In genomic region chr1:110067957-110068645, GRCh38 we compare ENCODE assay signal across 15 cellular contexts. TPM values are rescaled to one million over a fixed set of nuclear protein-coding genes. Genes with fewer than 3 reads are reported as not detected.
A peak's percentile ranks its signal among the peaks of the same experiment; 100 is the strongest.
DNase-seq lines count a peak whose midpoint lies in the region; ATAC-seq and TF ChIP-seq lines count a peak whose summit lies in the region.
"Had no signal": no experiment of that assay in that cellular context is flagged by ENCODE, and none has a peak within 500 bp of the region (broad histone marks: within the 10 kb centered on the region; RNA-seq: fewer than 3 reads in every experiment).

No MANE protein-coding gene starts in this region.

- DNase-seq in T-helper 1 cell (no peak), smooth muscle cell (lab: John Stamatoyannopoulos, UW; ENCODE audit: unreplicated experiment) (no peak), ACHN (no peak), NCI-H510A treated with DMSO at 0.1 percent for 48 hours (lab: John Stamatoyannopoulos, UW) (no peak)
- DNase-seq in activated T-cell treated with anti-CD3 and anti-CD28 coated beads, Interleukin-2, amount 50 U/mL, for 72 hours = no peak
- DNase-seq in effector CD8-positive, alpha-beta T cell (lab: John Stamatoyannopoulos, UW) = no peak
- DNase-seq: midbrain, NCI-H774 had no signal

- peaks cover 4% of the 10 kb centered on the region for H3K4me1 Mint-ChIP-seq in T-helper 1 cell treated with Interleukin-12 subunit alpha and Interleukin-12 subunit beta and Interleukin-4 antibody, amounts not matched to agents 30 μg/mL and 1 μg/mL, for 36 hours (ENCODE audit: low read depth)
- peaks cover 13% of the 10 kb centered on the region for H3K4me1 Mint-ChIP-seq in activated T-cell treated with anti-CD3 and anti-CD28 coated beads, Interleukin-2, amount 50 U/mL, for 72 hours (ENCODE audit: low read depth)

- 5% methylated on average over 61 of the region's 61 CpGs for WGBS in smooth muscle cell (ENCODE audit: low lambda C conversion rate)

- peak overlapping the region; percentile 23 for H3K27ac Mint-ChIP-seq in T-helper 1 cell treated with Interleukin-12 subunit alpha and Interleukin-12 subunit beta and Interleukin-4 antibody, amounts not matched to agents 30 μg/mL and 1 μg/mL, for 36 hours
- H3K27ac Mint-ChIP-seq in activated T-cell treated with anti-CD3 and anti-CD28 coated beads, Interleukin-2, amount 50 U/mL, for 72 hours = no peak overlapping the region

- H3K4me2 ChIP-seq in smooth muscle cell = peak overlapping the region; percentile 73

- H3K9me3 ChIP-seq in iPS-18a (ENCODE audit: control insufficient read depth, low read depth, low read length) = no peaks in the 10 kb centered on the region
- H3K9me3 ChIP-seq in smooth muscle cell (replicated peaks; ENCODE audit: low read depth) = no peaks in the 10 kb centered on the region
- H3K9me3 ChIP-seq: upper lobe of right lung had no signal

- H3K36me3 ChIP-seq in iPS-18a (ENCODE audit: control insufficient read depth, low read depth, low read length) = no peaks in the 10 kb centered on the region
- no peaks in the 10 kb centered on the region for H3K36me3 ChIP-seq in smooth muscle cell (ENCODE audit: low read depth)
- H3K36me3 ChIP-seq: upper lobe of right lung had no signal

- H3K9ac ChIP-seq in iPS-18a (ENCODE audit: low read length) (no peak overlapping the region), smooth muscle cell (ENCODE audit: low read depth) (no peak overlapping the region)

- ATAC-seq in activated T-cell treated with anti-CD3 and anti-CD28 coated beads, Interleukin-2, amount 50 U/mL, for 72 hours (replicated peaks in 1 of 2) = peak in 1 of 2 donors; percentile 10
- ATAC-seq: upper lobe of right lung had no signal

- H3K79me2 ChIP-seq in smooth muscle cell (ENCODE audit: low read depth) = no peaks in the 10 kb centered on the region

- peaks cover 80% of the 10 kb centered on the region for H3K27me3 ChIP-seq in iPS-18a (ENCODE audit: control insufficient read depth, insufficient read depth, low read length)
- H3K27me3 ChIP-seq in smooth muscle cell (ENCODE audit: low read depth) = peaks cover 78% of the 10 kb centered on the region

- H3K9me3 Mint-ChIP-seq in T-helper 1 cell treated with Interleukin-12 subunit alpha and Interleukin-12 subunit beta and Interleukin-4 antibody, amounts not matched to agents 30 μg/mL and 1 μg/mL, for 36 hours = no peaks in the 10 kb centered on the region
- no peaks in the 10 kb centered on the region for H3K9me3 Mint-ChIP-seq in activated T-cell treated with anti-CD3 and anti-CD28 coated beads, Interleukin-2, amount 50 U/mL, for 72 hours

- H3F3A ChIP-seq in smooth muscle cell (ENCODE audit: low read depth) = no peaks in the 10 kb centered on the region

- H3K4me1 ChIP-seq in iPS-18a (ENCODE audit: control insufficient read depth, low read depth, low read length) = peaks cover 14% of the 10 kb centered on the region
- H3K4me1 ChIP-seq in smooth muscle cell (ENCODE audit: low read depth) = peaks cover 17% of the 10 kb centered on the region

- peak overlapping the region; percentile 37 for H3K4me3 Mint-ChIP-seq in T-helper 1 cell treated with Interleukin-12 subunit alpha and Interleukin-12 subunit beta and Interleukin-4 antibody, amounts not matched to agents 30 μg/mL and 1 μg/mL, for 36 hours
- peak overlapping the region; percentile 60 to 74 for H3K4me3 Mint-ChIP-seq in activated T-cell treated with anti-CD3 and anti-CD28 coated beads, Interleukin-2, amount 50 U/mL, for 72 hours

- TF ChIP-seq CTCF in smooth muscle cell (IDR thresholded peaks at IDR 0.05; ENCODE audit: borderline replicate concordance, insufficient read depth, poor library complexity, severe bottlenecking) = no peak

- H4K20me1 ChIP-seq in smooth muscle cell (ENCODE audit: low read depth) = peaks cover 28% of the 10 kb centered on the region

- in situ Hi-C loops in ACHN (cut with HindIII; ENCODE audit: low pct_ligation_motif_present, low pct_unique_long_range_greater_than_20kb, low sequenced_read_pairs) = no loop called here

- no peak overlapping the region for H2AFZ ChIP-seq in smooth muscle cell (ENCODE audit: low read depth)

- no peak overlapping the region for H3K27ac ChIP-seq in iPS-18a (ENCODE audit: low read length)
- H3K27ac ChIP-seq in smooth muscle cell (ENCODE audit: low read depth) = no peak overlapping the region
- H3K27ac ChIP-seq: upper lobe of right lung had no signal

- H3K36me3 Mint-ChIP-seq in T-helper 1 cell treated with Interleukin-12 subunit alpha and Interleukin-12 subunit beta and Interleukin-4 antibody, amounts not matched to agents 30 μg/mL and 1 μg/mL, for 36 hours (ENCODE audit: low read depth) = peaks cover 2% of the 10 kb centered on the region
- H3K36me3 Mint-ChIP-seq in activated T-cell treated with anti-CD3 and anti-CD28 coated beads, Interleukin-2, amount 50 U/mL, for 72 hours (ENCODE audit: insufficient read depth in 2 of 2) = no peaks in the 10 kb centered on the region

- peak overlapping the region; percentile 46 for H3K4me3 ChIP-seq in iPS-18a (ENCODE audit: low read length)
- H3K4me3 ChIP-seq in smooth muscle cell = no peak overlapping the region
- H3K4me3 ChIP-seq: upper lobe of right lung had no signal

- peaks cover 71% of the 10 kb centered on the region for H3K27me3 Mint-ChIP-seq in T-helper 1 cell treated with Interleukin-12 subunit alpha and Interleukin-12 subunit beta and Interleukin-4 antibody, amounts not matched to agents 30 μg/mL and 1 μg/mL, for 36 hours (ENCODE audit: low read depth)
- peaks cover 58% of the 10 kb centered on the region for H3K27me3 Mint-ChIP-seq in activated T-cell treated with anti-CD3 and anti-CD28 coated beads, Interleukin-2, amount 50 U/mL, for 72 hours (ENCODE audit: low read depth)

RNA-seq across cellular contexts. Expression of gene ALX3, which starts 2.4 kb away (rescaled TPM):
- not detected for total RNA-seq in activated T-cell treated with anti-CD3 and anti-CD28 coated beads, Interleukin-2, amount 50 U/mL, for 72 hours
- not detected in 2 replicates for total RNA-seq in smooth muscle cell
- not detected in 2 replicates for polyA plus RNA-seq in smooth muscle cell
- total RNA-seq: A172; M059J; T-helper 2 cell treated with Interferon-gamma antibody and Interleukin-4, amounts not matched to agents 100 ng/mL and 5 ng/mL, for 36 hours; upper lobe of right lung had no signal

RNA-seq across cellular contexts. Expression of gene STRIP1, which starts 33.7 kb away (rescaled TPM):
- 10 to 100 TPM; 35.8 to 41.0 TPM for total RNA-seq in activated T-cell treated with anti-CD3 and anti-CD28 coated beads, Interleukin-2, amount 50 U/mL, for 72 hours
- 26.2 and 31.2 TPM in 2 replicates for total RNA-seq in smooth muscle cell
- polyA plus RNA-seq in smooth muscle cell = 22.5 and 26.0 TPM in 2 replicates

RNA-seq across cellular contexts. Expression of gene UBL4B, which starts 44.1 kb away (rescaled TPM):
- total RNA-seq in activated T-cell treated with anti-CD3 and anti-CD28 coated beads, Interleukin-2, amount 50 U/mL, for 72 hours = not detected
- not detected in 2 replicates for total RNA-seq in smooth muscle cell
- polyA plus RNA-seq in smooth muscle cell = not detected in 2 replicates
- total RNA-seq: M059J; T-helper 2 cell treated with Interferon-gamma antibody and Interleukin-4, amounts not matched to agents 100 ng/mL and 5 ng/mL, for 36 hours; upper lobe of right lung had no signal
- polyA plus RNA-seq: esophagus had no signal
